Comparison of ENCODE assay signal across 8 cellular contexts in the genomic region with DNA sequence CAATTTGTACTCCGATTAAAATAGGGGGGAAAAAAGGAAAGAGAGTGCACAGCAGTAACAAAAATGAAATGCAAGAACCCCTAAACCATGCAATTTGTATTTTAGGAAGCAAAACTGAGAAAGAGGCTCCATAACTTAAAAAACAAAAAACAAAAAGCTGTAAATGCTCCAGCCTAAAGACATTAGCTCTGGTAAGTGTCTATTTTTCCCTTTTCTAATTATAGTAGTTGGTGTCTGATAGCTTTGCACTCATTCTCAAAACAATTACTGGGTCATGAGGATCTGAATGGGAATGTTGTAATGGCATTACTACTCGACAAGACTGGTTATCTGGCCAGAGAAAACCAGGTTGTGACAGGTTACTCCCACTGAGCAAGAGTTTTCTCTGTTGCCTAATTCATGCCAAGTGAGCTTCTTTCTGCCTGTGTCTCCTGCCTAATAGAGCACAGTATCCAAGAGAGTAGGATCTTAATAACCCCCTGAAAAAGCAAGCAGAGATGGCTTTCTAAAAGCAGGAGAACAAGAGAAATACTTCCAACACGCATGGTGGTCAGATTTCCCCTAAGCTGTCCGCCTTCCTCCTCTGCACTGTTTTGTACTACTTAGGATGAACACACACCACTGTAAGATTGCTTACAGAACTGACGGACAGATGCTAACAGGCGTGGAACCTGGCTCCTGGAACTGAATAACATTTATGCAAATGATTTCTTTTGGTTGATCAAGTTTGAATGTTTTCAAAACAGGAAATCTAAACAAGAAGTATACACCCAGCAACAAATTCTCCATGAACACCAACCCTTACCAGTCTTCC.
DNase-seq lines count a peak whose midpoint lies in the region; ATAC-seq and TF ChIP-seq lines count a peak whose summit lies in the region.

No MANE protein-coding gene starts in this region.

- ATAC-seq in HG02642 (IDR thresholded peaks at IDR 0.05; ENCODE audit: poor library complexity, unreplicated experiment) (no peak), GM18858 (IDR thresholded peaks at IDR 0.05; ENCODE audit: unreplicated experiment) (no peak), HG02981 (IDR thresholded peaks at IDR 0.05; ENCODE audit: unreplicated experiment) (no peak)

- 70 to 83% methylated on average over 3 to 4 of the region's 6 CpGs for WGBS in mesodermal cell (ENCODE audit: insufficient coverage in 2 of 2), 2 experiments

- no peaks in the 10 kb centered on the region for H3K9me3 Mint-ChIP-seq in chondrocyte (ENCODE audit: low read depth)
- H3K9me3 Mint-ChIP-seq in glutamatergic neuron (ENCODE audit: unreplicated experiment) = no peaks in the 10 kb centered on the region

- H3K27me3 ChIP-seq in BE2C = no peaks in the 10 kb centered on the region

- H3K27ac Mint-ChIP-seq in chondrocyte (ENCODE audit: unreplicated experiment) = peak overlapping the region; percentile 94
- H3K27ac Mint-ChIP-seq in glutamatergic neuron (ENCODE audit: unreplicated experiment) = no peak overlapping the region

- H3K27me3 Mint-ChIP-seq in chondrocyte (ENCODE audit: low read depth) (no peaks in the 10 kb centered on the region), glutamatergic neuron (ENCODE audit: unreplicated experiment) (peaks cover 3% of the 10 kb centered on the region)

- TF ChIP-seq CTCF in BE2C (IDR thresholded peaks at IDR 0.05; ENCODE audit: low read depth, low read length) (no peak), chondrocyte (IDR thresholded peaks at IDR 0.05) (no peak), glutamatergic neuron (IDR thresholded peaks at IDR 0.05; ENCODE audit: partially characterized antibody, unreplicated experiment) (no peak)

- H3K4me3 ChIP-seq in BE2C (ENCODE audit: low read depth, low read length) = peak overlapping the region; percentile 46
- no peak overlapping the region for H3K4me3 ChIP-seq in mesodermal cell (ENCODE audit: extremely low read depth, insufficient read depth, low read length, poor library complexity, severe bottlenecking)

- no peaks in the 10 kb centered on the region for H3K9me3 ChIP-seq in BE2C
- H3K9me3 ChIP-seq in mesodermal cell (ENCODE audit: control insufficient read depth, low read length) = no peaks in the 10 kb centered on the region

- peak overlapping the region; percentile 23 for H3K4me3 Mint-ChIP-seq in chondrocyte (ENCODE audit: unreplicated experiment)
- H3K4me3 Mint-ChIP-seq in glutamatergic neuron (ENCODE audit: unreplicated experiment) = no peak overlapping the region

- H3K4me1 Mint-ChIP-seq in chondrocyte (ENCODE audit: low read depth) = peaks cover 66% of the 10 kb centered on the region
- H3K4me1 Mint-ChIP-seq in glutamatergic neuron (ENCODE audit: low read depth, unreplicated experiment) = peaks cover 10% of the 10 kb centered on the region

- H3K27ac ChIP-seq in mesodermal cell (ENCODE audit: low read depth, low read length, severe bottlenecking) = peak overlapping the region; percentile 84

- H3K4me1 ChIP-seq in BE2C (peaks cover 33% of the 10 kb centered on the region), mesodermal cell (ENCODE audit: control insufficient read depth, insufficient read depth, low read length, poor library complexity, severe bottlenecking) (peaks cover 24% of the 10 kb centered on the region)

- H3K36me3 ChIP-seq in BE2C (peaks cover 4% of the 10 kb centered on the region), mesodermal cell (ENCODE audit: control insufficient read depth, insufficient read depth, low read length) (peaks cover 2% of the 10 kb centered on the region)

- peaks cover 8% of the 10 kb centered on the region for H3K36me3 Mint-ChIP-seq in chondrocyte (ENCODE audit: low read depth)
- no peaks in the 10 kb centered on the region for H3K36me3 Mint-ChIP-seq in glutamatergic neuron (ENCODE audit: unreplicated experiment)

- no peak for DNase-seq in BE2C
- peak; percentile 33 for DNase-seq in NCI-H1105 (lab: John Stamatoyannopoulos, UW)
- no peak for DNase-seq in chondrocyte (ENCODE audit: low spot score)
- DNase-seq in glutamatergic neuron = no peak
